1 cellular context compared by ENCODE assay signal in the genomic region with DNA sequence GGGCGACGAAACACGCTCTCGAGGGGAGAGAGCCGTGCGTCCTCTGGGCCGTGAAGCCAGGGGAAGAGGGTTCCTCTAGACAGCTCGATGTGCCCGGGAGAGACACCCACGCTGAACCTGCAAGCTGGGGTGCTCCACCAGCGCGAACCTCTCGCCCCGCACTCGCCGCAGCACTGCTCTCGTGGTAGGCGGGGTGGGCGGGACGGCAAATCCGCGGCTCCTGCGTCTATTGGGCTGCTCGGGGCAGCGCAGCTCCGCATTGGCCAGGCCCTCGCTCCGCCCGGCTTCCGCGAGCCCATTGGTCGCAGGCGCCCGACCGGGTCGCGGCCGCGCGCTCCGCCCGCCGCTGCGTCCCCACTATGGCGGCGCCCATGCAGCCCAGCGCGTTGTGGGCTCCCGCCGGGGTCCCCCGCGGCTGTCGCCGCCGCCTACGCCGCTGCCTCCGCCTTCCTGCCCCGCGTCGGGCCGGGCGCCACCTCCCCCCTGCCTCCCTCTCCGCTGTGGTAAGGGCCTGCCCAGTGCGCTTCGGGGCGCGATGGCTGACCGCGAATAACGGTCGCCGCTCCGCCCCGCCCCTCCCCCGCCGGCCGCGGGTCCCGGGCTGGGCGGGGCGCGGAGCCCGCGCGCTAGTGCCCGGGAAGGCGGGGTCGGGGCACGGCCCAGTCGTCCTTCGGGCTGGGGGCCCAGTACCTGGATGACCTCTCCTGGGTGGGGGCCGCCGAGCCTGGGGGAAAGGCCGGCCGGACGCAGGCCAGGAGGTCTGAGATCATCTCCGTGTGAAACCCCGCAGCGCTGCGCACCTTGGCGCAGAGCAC.
TF ChIP-seq lines count a peak whose summit lies in the region.

A gene with protein sequence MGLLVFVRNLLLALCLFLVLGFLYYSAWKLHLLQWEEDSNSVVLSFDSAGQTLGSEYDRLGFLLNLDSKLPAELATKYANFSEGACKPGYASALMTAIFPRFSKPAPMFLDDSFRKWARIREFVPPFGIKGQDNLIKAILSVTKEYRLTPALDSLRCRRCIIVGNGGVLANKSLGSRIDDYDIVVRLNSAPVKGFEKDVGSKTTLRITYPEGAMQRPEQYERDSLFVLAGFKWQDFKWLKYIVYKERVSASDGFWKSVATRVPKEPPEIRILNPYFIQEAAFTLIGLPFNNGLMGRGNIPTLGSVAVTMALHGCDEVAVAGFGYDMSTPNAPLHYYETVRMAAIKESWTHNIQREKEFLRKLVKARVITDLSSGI (plus strand): TSS at position 346 of the 815 bp plus-strand sequence. CDS start 28,727 bp downstream, outside the sequence.

TF ChIP-seq in HepG2, 621 proteins besides CTCF, POLR2A, EP300 and RAD21 (continued from another document and continues in another):
- TF ChIP-seq, protein P1, sequence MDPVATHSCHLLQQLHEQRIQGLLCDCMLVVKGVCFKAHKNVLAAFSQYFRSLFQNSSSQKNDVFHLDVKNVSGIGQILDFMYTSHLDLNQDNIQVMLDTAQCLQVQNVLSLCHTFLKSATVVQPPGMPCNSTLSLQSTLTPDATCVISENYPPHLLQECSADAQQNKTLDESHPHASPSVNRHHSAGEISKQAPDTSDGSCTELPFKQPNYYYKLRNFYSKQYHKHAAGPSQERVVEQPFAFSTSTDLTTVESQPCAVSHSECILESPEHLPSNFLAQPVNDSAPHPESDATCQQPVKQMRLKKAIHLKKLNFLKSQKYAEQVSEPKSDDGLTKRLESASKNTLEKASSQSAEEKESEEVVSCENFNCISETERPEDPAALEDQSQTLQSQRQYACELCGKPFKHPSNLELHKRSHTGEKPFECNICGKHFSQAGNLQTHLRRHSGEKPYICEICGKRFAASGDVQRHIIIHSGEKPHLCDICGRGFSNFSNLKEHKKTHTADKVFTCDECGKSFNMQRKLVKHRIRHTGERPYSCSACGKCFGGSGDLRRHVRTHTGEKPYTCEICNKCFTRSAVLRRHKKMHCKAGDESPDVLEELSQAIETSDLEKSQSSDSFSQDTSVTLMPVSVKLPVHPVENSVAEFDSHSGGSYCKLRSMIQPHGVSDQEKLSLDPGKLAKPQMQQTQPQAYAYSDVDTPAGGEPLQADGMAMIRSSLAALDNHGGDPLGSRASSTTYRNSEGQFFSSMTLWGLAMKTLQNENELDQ (CRISPR knock-in tag; IDR thresholded peaks at IDR 0.05; ENCODE audit: borderline replicate concordance) = no peak
- TF ChIP-seq, protein P2, sequence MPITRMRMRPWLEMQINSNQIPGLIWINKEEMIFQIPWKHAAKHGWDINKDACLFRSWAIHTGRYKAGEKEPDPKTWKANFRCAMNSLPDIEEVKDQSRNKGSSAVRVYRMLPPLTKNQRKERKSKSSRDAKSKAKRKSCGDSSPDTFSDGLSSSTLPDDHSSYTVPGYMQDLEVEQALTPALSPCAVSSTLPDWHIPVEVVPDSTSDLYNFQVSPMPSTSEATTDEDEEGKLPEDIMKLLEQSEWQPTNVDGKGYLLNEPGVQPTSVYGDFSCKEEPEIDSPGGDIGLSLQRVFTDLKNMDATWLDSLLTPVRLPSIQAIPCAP (CRISPR knock-in tag; IDR thresholded peaks at IDR 0.05; ENCODE audit: low read depth) = no peak
- TF ChIP-seq PTBP1 (IDR thresholded peaks at IDR 0.05; ENCODE audit: low read depth, low read length, poor library complexity, severe bottlenecking) (no peak), NFE2 (CRISPR knock-in tag; IDR thresholded peaks at IDR 0.05) (no peak), ZEB1 (IDR thresholded peaks at IDR 0.05; ENCODE audit: insufficient replicate concordance, low read depth) (peak; percentile 38), LRRFIP1 (CRISPR knock-in tag; conservative IDR thresholded peaks at IDR 0.05) (no peak), KLF16 (CRISPR knock-in tag; IDR thresholded peaks at IDR 0.05) (no peak; a peak in 1 of 4 replicates), RERE (CRISPR knock-in tag; IDR thresholded peaks at IDR 0.05; ENCODE audit: low read depth) (no peak), ZNF329 (CRISPR knock-in tag; IDR thresholded peaks at IDR 0.05; ENCODE audit: low read depth) (no peak), MED13 (CRISPR knock-in tag; IDR thresholded peaks at IDR 0.05) (no peak), NFRKB (IDR thresholded peaks at IDR 0.05) (no peak), IKZF1 (IDR thresholded peaks at IDR 0.05) (no peak), CREB3 (CRISPR knock-in tag; IDR thresholded peaks at IDR 0.05) (0 out of 2 replicates have a peak, but pooled peaks have one; percentile 42), ZNF616 (CRISPR knock-in tag; IDR thresholded peaks at IDR 0.05; ENCODE audit: low read depth) (no peak), JUND (CRISPR knock-in tag; IDR thresholded peaks at IDR 0.05) (0 out of 2 replicates have a peak, but pooled peaks have one; percentile 47), THAP7 (CRISPR knock-in tag; IDR thresholded peaks at IDR 0.05) (0 out of 2 replicates have a peak, but pooled peaks have one; percentile 21), ZNF83 (CRISPR knock-in tag; IDR thresholded peaks at IDR 0.05; ENCODE audit: borderline replicate concordance) (0 out of 2 replicates have a peak, but pooled peaks have one; percentile 23), ZFP37 (CRISPR knock-in tag; IDR thresholded peaks at IDR 0.05; ENCODE audit: borderline replicate concordance) (no peak), U2AF1 (optimal IDR thresholded peaks at IDR 0.05; ENCODE audit: low read depth, low read length) (peak; percentile 49), SALL1 (CRISPR knock-in tag; IDR thresholded peaks at IDR 0.05) (peak; percentile 74), GTF2F1 (IDR thresholded peaks at IDR 0.05; ENCODE audit: low read length) (no peak), ARNTL (CRISPR knock-in tag; IDR thresholded peaks at IDR 0.05) (no peak), ATF4 (CRISPR knock-in tag; IDR thresholded peaks at IDR 0.05) (no peak; a peak in 1 of 4 replicates), KLF9 (CRISPR knock-in tag; IDR thresholded peaks at IDR 0.05; ENCODE audit: low read depth) (no peak), ERF (CRISPR knock-in tag; IDR thresholded peaks at IDR 0.05) (no peak), ZNF768 (CRISPR knock-in tag; IDR thresholded peaks at IDR 0.05) (peak; percentile 72; the same call in 1 of the 2 replicates), ZNF501 (CRISPR knock-in tag; IDR thresholded peaks at IDR 0.05) (peak; percentile 69; the same call in 1 of the 2 replicates)
- TF ChIP-seq, protein P3, sequence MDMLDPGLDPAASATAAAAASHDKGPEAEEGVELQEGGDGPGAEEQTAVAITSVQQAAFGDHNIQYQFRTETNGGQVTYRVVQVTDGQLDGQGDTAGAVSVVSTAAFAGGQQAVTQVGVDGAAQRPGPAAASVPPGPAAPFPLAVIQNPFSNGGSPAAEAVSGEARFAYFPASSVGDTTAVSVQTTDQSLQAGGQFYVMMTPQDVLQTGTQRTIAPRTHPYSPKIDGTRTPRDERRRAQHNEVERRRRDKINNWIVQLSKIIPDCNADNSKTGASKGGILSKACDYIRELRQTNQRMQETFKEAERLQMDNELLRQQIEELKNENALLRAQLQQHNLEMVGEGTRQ (IDR thresholded peaks at IDR 0.05; ENCODE audit: low read depth, low read length) = no peak
- TF ChIP-seq, protein P3 (CRISPR knock-in tag; IDR thresholded peaks at IDR 0.05; ENCODE audit: borderline replicate concordance) = no peak
- TF ChIP-seq, protein P4, sequence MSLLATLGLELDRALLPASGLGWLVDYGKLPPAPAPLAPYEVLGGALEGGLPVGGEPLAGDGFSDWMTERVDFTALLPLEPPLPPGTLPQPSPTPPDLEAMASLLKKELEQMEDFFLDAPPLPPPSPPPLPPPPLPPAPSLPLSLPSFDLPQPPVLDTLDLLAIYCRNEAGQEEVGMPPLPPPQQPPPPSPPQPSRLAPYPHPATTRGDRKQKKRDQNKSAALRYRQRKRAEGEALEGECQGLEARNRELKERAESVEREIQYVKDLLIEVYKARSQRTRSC (CRISPR knock-in tag; IDR thresholded peaks at IDR 0.05; ENCODE audit: low read depth) = no peak
- TF ChIP-seq, protein P5, sequence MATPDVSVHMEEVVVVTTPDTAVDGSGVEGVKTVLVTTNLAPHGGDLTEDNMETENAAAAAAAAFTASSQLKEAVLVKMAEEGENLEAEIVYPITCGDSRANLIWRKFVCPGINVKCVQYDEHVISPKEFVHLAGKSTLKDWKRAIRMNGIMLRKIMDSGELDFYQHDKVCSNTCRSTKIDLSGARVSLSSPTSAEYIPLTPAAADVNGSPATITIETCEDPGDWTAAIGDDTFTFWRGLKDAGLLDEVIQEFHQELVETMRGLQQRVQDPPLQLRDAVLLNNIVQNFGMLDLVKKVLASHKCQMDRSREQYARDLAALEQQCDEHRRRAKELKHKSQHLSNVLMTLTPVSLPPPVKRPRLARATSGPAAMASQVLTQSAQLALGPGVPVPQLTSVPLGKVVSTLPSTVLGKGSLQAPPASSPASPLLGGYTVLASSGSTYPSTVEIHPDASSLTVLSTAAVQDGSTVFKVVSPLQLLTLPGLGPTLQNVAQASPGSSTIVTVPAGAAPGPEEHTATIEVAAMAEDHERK (CRISPR knock-in tag; IDR thresholded peaks at IDR 0.05; ENCODE audit: low read depth) = 0 out of 2 replicates have a peak, but pooled peaks have one; percentile 32
